In genomic region chr1:27302612-27303011, GRCh38 we compare ENCODE assay signal across 1 cellular context.
TF ChIP-seq lines count a peak whose summit lies in the region.

No MANE protein-coding gene starts in this region.

TF ChIP-seq in GM12878, 131 proteins besides CTCF, POLR2A, EP300 and RAD21:
- TF ChIP-seq SPI1 (IDR thresholded peaks at IDR 0.05; ENCODE audit: borderline replicate concordance, insufficient read depth, low read depth, low read length), result peak; percentile 22; the same call in 1 of the 2 replicates
- TF ChIP-seq MEF2A (IDR thresholded peaks at IDR 0.05; ENCODE audit: insufficient read depth, low read depth, low read length), result no peak
